8 cellular contexts compared by ENCODE assay signal in the genomic region with DNA sequence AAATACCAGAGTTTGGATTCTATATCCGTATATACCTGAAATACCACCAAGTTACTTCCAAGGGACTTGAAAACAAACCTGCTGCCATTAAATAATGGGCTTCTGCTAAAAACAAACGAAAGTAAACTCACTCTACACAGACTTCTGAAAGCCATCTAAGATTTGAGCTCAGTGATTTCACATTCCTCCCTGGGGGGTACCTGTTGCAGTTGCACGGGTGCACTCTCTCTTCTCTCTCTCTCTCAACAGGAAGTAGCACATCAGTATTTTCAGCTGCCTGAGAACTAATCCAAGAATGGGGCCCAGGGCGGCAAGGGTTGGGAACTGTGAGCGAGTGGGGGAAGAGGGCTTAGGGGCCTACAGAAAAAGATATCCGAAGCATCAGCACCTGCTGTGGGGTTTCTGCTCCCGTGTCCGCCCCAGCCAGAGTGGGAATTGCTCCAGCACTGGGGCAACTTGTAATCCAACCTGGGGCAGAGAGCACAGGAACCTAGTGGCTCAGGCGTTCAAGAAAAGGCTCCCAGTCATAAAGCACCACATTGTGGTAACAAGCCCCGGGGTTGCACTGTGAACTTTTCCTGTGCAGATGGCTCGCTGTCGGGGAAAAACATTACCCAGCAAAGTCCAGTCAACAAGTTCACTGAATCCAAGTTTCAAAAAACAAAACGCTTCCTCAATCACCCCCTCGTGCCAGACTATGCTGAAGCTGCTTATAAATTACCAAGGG.
DNase-seq lines count a peak whose midpoint lies in the region; ATAC-seq and TF ChIP-seq lines count a peak whose summit lies in the region.

No MANE protein-coding gene starts in this region.

- peak overlapping the region; percentile 54 for H3K27ac Mint-ChIP-seq in activated T-helper 17 cell treated with anti-CD3 and anti-CD28 coated beads, Interleukin-2, amount 50 U/mL, for 72 hours

- H3K4me1 ChIP-seq in MM.1S (ENCODE audit: low read length): peaks cover 8% of the 10 kb centered on the region; the same call in 1 of the 2 replicates
- peaks cover 66% of the 10 kb centered on the region for H3K4me1 ChIP-seq in iPS-20b (ENCODE audit: insufficient read depth, low read length)

- no peaks in the 10 kb centered on the region for H3K36me3 ChIP-seq in MM.1S (replicated peaks; ENCODE audit: insufficient read depth, low read length)
- no peaks in the 10 kb centered on the region for H3K36me3 ChIP-seq in iPS-20b (ENCODE audit: insufficient read depth, low read depth, low read length)

- H3K9me2 ChIP-seq in MM.1S (replicated peaks; ENCODE audit: insufficient read depth, low read length): no peaks in the 10 kb centered on the region

- H3K79me2 ChIP-seq in MM.1S (ENCODE audit: low read length): no peaks in the 10 kb centered on the region

- peak; percentile 84 for ATAC-seq in activated T-helper 17 cell treated with anti-CD3 and anti-CD28 coated beads, Interleukin-2, amount 50 U/mL, for 72 hours (replicated peaks)

- peaks cover 11% of the 10 kb centered on the region; the same call in 1 of the 2 replicates for H3F3A ChIP-seq in MM.1S (ENCODE audit: insufficient read depth, low read length)

- peaks cover 13% of the 10 kb centered on the region for H3K27me3 Mint-ChIP-seq in activated T-helper 17 cell treated with anti-CD3 and anti-CD28 coated beads, Interleukin-2, amount 50 U/mL, for 72 hours

- peak overlapping the region; percentile 54 for H2AFZ ChIP-seq in MM.1S (ENCODE audit: low read length)

- no peaks in the 10 kb centered on the region for H3K27me3 ChIP-seq in MM.1S (replicated peaks; ENCODE audit: insufficient read depth, low read length)
- H3K27me3 ChIP-seq in iPS-20b (ENCODE audit: insufficient read depth, low read length): no peaks in the 10 kb centered on the region

- H3K9me3 Mint-ChIP-seq in activated T-helper 17 cell treated with anti-CD3 and anti-CD28 coated beads, Interleukin-2, amount 50 U/mL, for 72 hours: no peaks in the 10 kb centered on the region

- H3K4me3 Mint-ChIP-seq in activated T-helper 17 cell treated with anti-CD3 and anti-CD28 coated beads, Interleukin-2, amount 50 U/mL, for 72 hours: peak overlapping the region; percentile 79

- H3K4me3 ChIP-seq in MM.1S (ENCODE audit: low read length) (peak overlapping the region; percentile 69), iPS-20b (ENCODE audit: low read length) (0 out of 2 replicates have a peak overlapping the region, but pooled peaks have one; percentile 39)

- peak overlapping the region; percentile 78 for H3K4me2 ChIP-seq in MM.1S (ENCODE audit: low read depth, low read length)

- H3K9me3 ChIP-seq in MM.1S (replicated peaks; ENCODE audit: insufficient read depth, low read length) (no peaks in the 10 kb centered on the region), iPS-20b (ENCODE audit: insufficient read depth, low read depth, low read length) (no peaks in the 10 kb centered on the region)

- peak overlapping the region; percentile 59; the same call in 1 of the 2 replicates for H3K27ac ChIP-seq in MM.1S (ENCODE audit: low read length)
- peak overlapping the region; percentile 12 for H3K27ac ChIP-seq in iPS-20b (ENCODE audit: low read length)

- DNase-seq in NCI-H2171 treated with DMSO at 0.1 percent for 48 hours (lab: John Stamatoyannopoulos, UW): peak; percentile 51
- no peak for DNase-seq in NCI-H2171 (lab: John Stamatoyannopoulos, UW)
- peak; percentile 50 for DNase-seq in H4 (ENCODE audit: low spot score)
- DNase-seq in MM.1S: peak; percentile 78
- DNase-seq in stimulated activated CD8-positive, alpha-beta memory T cell treated with anti-CD3 and anti-CD28 coated beads, Interleukin-4, amount 100 ng/mL, for 48 hours: peak; percentile 39
- no peak for DNase-seq in inferior parietal cortex (ENCODE audit: extremely low spot score)

- H3K9ac ChIP-seq in MM.1S (ENCODE audit: low read length) (peak overlapping the region; percentile 48; the same call in 1 of the 2 replicates), iPS-20b (ENCODE audit: low read depth, low read length) (peak overlapping the region; percentile 47; the same call in 1 of the 2 replicates)

- no peak for TF ChIP-seq CTCF in MM.1S (IDR thresholded peaks at IDR 0.05; ENCODE audit: low read length)

- peaks cover 8% of the 10 kb centered on the region for H3K4me1 Mint-ChIP-seq in activated T-helper 17 cell treated with anti-CD3 and anti-CD28 coated beads, Interleukin-2, amount 50 U/mL, for 72 hours

- H3K36me3 Mint-ChIP-seq in activated T-helper 17 cell treated with anti-CD3 and anti-CD28 coated beads, Interleukin-2, amount 50 U/mL, for 72 hours (ENCODE audit: low read depth): no peaks in the 10 kb centered on the region

- H4K20me1 ChIP-seq in MM.1S (ENCODE audit: insufficient read depth, low read length): no peaks in the 10 kb centered on the region

Comparison
In these comparisons a context has a peak if more than half of its experiments do, and no peak if none do; other contexts are left out.
1. DNase-seq: peak in NCI-H2171 treated with DMSO at 0.1 percent for 48 hours (single experiment), H4 (single experiment), MM.1S (single experiment) and stimulated activated CD8-positive, alpha-beta memory T cell treated with anti-CD3 and anti-CD28 coated beads, Interleukin-4, amount 100 ng/mL, for 48 hours (single experiment); none in NCI-H2171 (single experiment) and inferior parietal cortex (single experiment).